8 cellular contexts compared by ENCODE assay signal in genomic region chr2:42089340-42089925, GRCh38. TPM values are rescaled to one million over a fixed set of nuclear protein-coding genes. Genes with fewer than 3 reads are reported as not detected.
DNase-seq lines count a peak whose midpoint lies in the region; ATAC-seq lines count a peak whose summit lies in the region.

No MANE protein-coding gene starts in this region.

- H3K4me2 ChIP-seq in trophoblast cell (ENCODE audit: low read length), result no peak overlapping the region

- POLR2A ChIA-PET in activated CD8-positive, alpha-beta T cell treated with anti-CD3 and anti-CD28 coated beads, Interleukin-2, amount 10 ng/mL, durations not matched to agents 7 days and 5 days (lab: Charles Lee), result no interaction called here

- no peak overlapping the region for H4K91ac ChIP-seq in trophoblast cell (ENCODE audit: low read depth, low read length)

- no peak overlapping the region for H4K8ac ChIP-seq in trophoblast cell (ENCODE audit: low read depth, low read length)

- H3K27ac ChIP-seq in trophoblast cell (ENCODE audit: low read depth, low read length), result no peak overlapping the region

- H3K27me3 ChIP-seq in trophoblast cell (ENCODE audit: insufficient read depth, low read length), result no peaks in the 10 kb centered on the region

- no peaks in the 10 kb centered on the region for H3K9me3 Mint-ChIP-seq in activated CD8-positive, alpha-beta T cell treated with anti-CD3 and anti-CD28 coated beads, Interleukin-2, amount 10 ng/mL, durations not matched to agents 7 days and 5 days (ENCODE audit: insufficient read depth)

- H3K27me3 Mint-ChIP-seq in activated CD8-positive, alpha-beta T cell treated with anti-CD3 and anti-CD28 coated beads, Interleukin-2, amount 10 ng/mL, durations not matched to agents 7 days and 5 days (ENCODE audit: low read depth), result peaks cover 27% of the 10 kb centered on the region

- no peak overlapping the region for H3K9ac ChIP-seq in trophoblast cell (ENCODE audit: low read length)

- no peak overlapping the region for H3K4me3 ChIP-seq in trophoblast cell (ENCODE audit: low read depth, low read length)

- peaks cover 2 to 5% of the 10 kb centered on the region in 2 experiments for H3K4me1 ChIP-seq in trophoblast cell (ENCODE audit: control insufficient read depth in 1 of 2, insufficient read depth in 2 of 2, low read length in 2 of 2)

- ATAC-seq in HG02759 (IDR thresholded peaks at IDR 0.05; ENCODE audit: unreplicated experiment), result peak; percentile 95
- ATAC-seq in activated CD8-positive, alpha-beta T cell treated with anti-CD3 and anti-CD28 coated beads, Interleukin-2, amount 10 ng/mL, durations not matched to agents 7 days and 5 days, result peak; percentile 97

- H2AFZ ChIP-seq in trophoblast cell (ENCODE audit: insufficient read depth, low read length, poor library complexity), result no peak overlapping the region

- H3K4me1 Mint-ChIP-seq in activated CD8-positive, alpha-beta T cell treated with anti-CD3 and anti-CD28 coated beads, Interleukin-2, amount 10 ng/mL, durations not matched to agents 7 days and 5 days (ENCODE audit: low read depth), result peaks cover 5% of the 10 kb centered on the region

- no peak overlapping the region for H2BK12ac ChIP-seq in trophoblast cell (ENCODE audit: low read length)

- H2BK5ac ChIP-seq in trophoblast cell (ENCODE audit: low read depth, low read length, poor library complexity), result no peak overlapping the region

- H3K79me1 ChIP-seq in trophoblast cell (ENCODE audit: low read length), result no peaks in the 10 kb centered on the region

- H3K14ac ChIP-seq in trophoblast cell (ENCODE audit: low read length), result no peak overlapping the region

- no peaks in the 10 kb centered on the region for H3K9me3 ChIP-seq in trophoblast cell (ENCODE audit: insufficient read depth, low read depth, low read length)

- H3K4ac ChIP-seq in trophoblast cell (ENCODE audit: low read depth, low read length), result no peak overlapping the region

- WGBS in trophoblast cell (ENCODE audit: extremely low coverage, insufficient coverage, insufficient read length), result no CpG with 5 or more reads among the region's 16 CpGs

- no peak overlapping the region for H2AK5ac ChIP-seq in trophoblast cell (ENCODE audit: low read length)

- H3K79me2 ChIP-seq in trophoblast cell (ENCODE audit: control insufficient read depth, insufficient read depth, low read length, poor library complexity), result no peaks in the 10 kb centered on the region

- H4K12ac ChIP-seq in trophoblast cell (ENCODE audit: low read depth, low read length), result no peak overlapping the region

- CTCF ChIA-PET in activated CD8-positive, alpha-beta T cell treated with anti-CD3 and anti-CD28 coated beads, Interleukin-2, amount 10 ng/mL, durations not matched to agents 7 days and 5 days (lab: Charles Lee), result interaction anchor here (0.8 to 9.7 kb wide), 12 partner anchors 12 to 271 kb away, joined by 3 to 261 read pairs (median 4); partner anchors contain the start of gene COX7A2L

- no peak overlapping the region for H3K27ac Mint-ChIP-seq in activated CD8-positive, alpha-beta T cell treated with anti-CD3 and anti-CD28 coated beads, Interleukin-2, amount 10 ng/mL, durations not matched to agents 7 days and 5 days

- H3K23ac ChIP-seq in trophoblast cell (ENCODE audit: low read length), result no peak overlapping the region

- no peak overlapping the region for H3K18ac ChIP-seq in trophoblast cell (ENCODE audit: low read length)

- peak; percentile 34 for DNase-seq in NCI-H345 (lab: John Stamatoyannopoulos, UW)
- DNase-seq in NCI-H345 treated with DMSO at 0.1 percent for 48 hours (lab: John Stamatoyannopoulos, UW; ENCODE audit: unreplicated experiment), result no peak
- peak; percentile 49 for DNase-seq in NCI-H1048 (lab: John Stamatoyannopoulos, UW)
- DNase-seq in activated CD8-positive, alpha-beta T cell treated with anti-CD3 and anti-CD28 coated beads, Interleukin-2, amount 10 ng/mL, durations not matched to agents 7 days and 5 days, result peak; percentile 82
- DNase-seq in fibroblast of gingiva (ENCODE audit: low read depth), result peak; percentile 23
- peak; percentile 61 to 75 for DNase-seq in trophoblast cell
- DNase-seq in NCI-H2107 treated with DMSO at 0.1 percent for 48 hours (lab: John Stamatoyannopoulos, UW; ENCODE audit: unreplicated experiment), result no peak

- H3K4me3 Mint-ChIP-seq in activated CD8-positive, alpha-beta T cell treated with anti-CD3 and anti-CD28 coated beads, Interleukin-2, amount 10 ng/mL, durations not matched to agents 7 days and 5 days, result no peak overlapping the region

- no peak overlapping the region for H2BK120ac ChIP-seq in trophoblast cell (ENCODE audit: insufficient read depth, low read length, poor library complexity)

- H3K36me3 ChIP-seq in trophoblast cell (ENCODE audit: control insufficient read depth in 1 of 2, insufficient read depth in 2 of 2, low read length in 2 of 2), result no peaks in the 10 kb centered on the region

- no peaks in the 10 kb centered on the region for H3K36me3 Mint-ChIP-seq in activated CD8-positive, alpha-beta T cell treated with anti-CD3 and anti-CD28 coated beads, Interleukin-2, amount 10 ng/mL, durations not matched to agents 7 days and 5 days (ENCODE audit: low read depth)

RNA-seq across cellular contexts. Expression of gene PKDCC, which starts 41.6 kb away (rescaled TPM):
- total RNA-seq in activated CD8-positive, alpha-beta T cell treated with anti-CD3 and anti-CD28 coated beads, Interleukin-2, amount 10 ng/mL, durations not matched to agents 7 days and 5 days, result not detected
- polyA plus RNA-seq in trophoblast cell (2013), result 35.3 and 39.5 TPM in 2 replicates

Comparison
In these comparisons a context has a peak if more than half of its experiments do, and no peak if none do; other contexts are left out.
1. DNase-seq: peak in NCI-H345 (single experiment), NCI-H1048 (single experiment), activated CD8-positive, alpha-beta T cell treated with anti-CD3 and anti-CD28 coated beads, Interleukin-2, amount 10 ng/mL, durations not matched to agents 7 days and 5 days (single experiment), fibroblast of gingiva (single experiment) and trophoblast cell (2 of 2); none in NCI-H345 treated with DMSO at 0.1 percent for 48 hours (single experiment) and NCI-H2107 treated with DMSO at 0.1 percent for 48 hours (single experiment).